ENCODE assay signal across 8 cellular contexts in the genomic region with DNA sequence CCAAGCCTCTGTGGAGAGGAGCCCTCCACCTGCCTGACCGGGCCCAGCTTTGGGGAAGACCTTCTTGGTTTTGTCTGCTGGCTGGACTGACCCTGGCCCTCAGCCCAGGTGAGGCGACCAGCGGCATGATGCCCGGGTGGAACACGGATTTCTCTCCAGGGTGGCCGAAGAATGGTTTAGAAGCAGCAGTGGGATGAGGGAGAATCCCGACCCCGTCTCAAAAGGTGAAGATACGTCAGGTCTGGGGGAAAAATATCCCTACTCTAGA. TPM values are rescaled to one million over a fixed set of nuclear protein-coding genes. Genes with fewer than 3 reads are reported as not detected.
DNase-seq lines count a peak whose midpoint lies in the region; ATAC-seq and TF ChIP-seq lines count a peak whose summit lies in the region.

No MANE protein-coding gene starts in this region.

- H3K9me3 Mint-ChIP-seq in activated naive CD4-positive, alpha-beta T cell treated with anti-CD3 and anti-CD28 coated beads for 36 hours, result peaks cover 1% of the 10 kb centered on the region

- H3K27me3 Mint-ChIP-seq in activated naive CD4-positive, alpha-beta T cell treated with anti-CD3 and anti-CD28 coated beads for 36 hours (ENCODE audit: low read depth), result no peaks in the 10 kb centered on the region

- TF ChIP-seq POLR2A in lower leg skin (IDR thresholded peaks at IDR 0.05), result no peak

- H3K36me3 ChIP-seq in ascending aorta, result no peaks in the 10 kb centered on the region
- H3K36me3 ChIP-seq in upper lobe of right lung, result no peaks in the 10 kb centered on the region

- no peak for DNase-seq in activated naive CD4-positive, alpha-beta T cell treated with anti-CD3 and anti-CD28 coated beads for 36 hours
- DNase-seq in activated naive CD4-positive, alpha-beta T cell treated with Interleukin-2 at 50 U/mL for 16 hours, result no peak
- DNase-seq in ascending aorta (ENCODE audit: low spot score in 2 of 2) (peak in 1 of 2 donors; percentile 66), lower leg skin (ENCODE audit: low spot score in 2 of 2) (no peak), upper lobe of right lung (no peak), NCI-H187 (lab: John Stamatoyannopoulos, UW) (no peak), NCI-H2227 treated with DMSO at 0.1 percent for 48 hours (lab: John Stamatoyannopoulos, UW) (no peak), NCI-H526 (lab: John Stamatoyannopoulos, UW) (no peak)

- no peaks in the 10 kb centered on the region for H3K9me3 ChIP-seq in ascending aorta
- H3K9me3 ChIP-seq in upper lobe of right lung, result no peaks in the 10 kb centered on the region

- H3K4me3 ChIP-seq in ascending aorta (peak overlapping the region; percentile 67 to 83), lower leg skin (ENCODE audit: low read depth, poor library complexity, severe bottlenecking) (peak overlapping the region; percentile 83), upper lobe of right lung (peak overlapping the region; percentile 86)

- peaks cover 18% of the 10 kb centered on the region for H3K4me1 Mint-ChIP-seq in activated naive CD4-positive, alpha-beta T cell treated with anti-CD3 and anti-CD28 coated beads for 36 hours (ENCODE audit: low read depth)

- TF ChIP-seq CTCF in ascending aorta (IDR thresholded peaks at IDR 0.05), result no peak
- TF ChIP-seq CTCF in lower leg skin (IDR thresholded peaks at IDR 0.05), result no peak
- TF ChIP-seq CTCF in upper lobe of right lung (IDR thresholded peaks at IDR 0.05), result no peak

- no peak for ATAC-seq in upper lobe of right lung

- H3K27me3 ChIP-seq in ascending aorta (no peaks in the 10 kb centered on the region), upper lobe of right lung (no peaks in the 10 kb centered on the region)

- peak overlapping the region; percentile 94 to 96 for H3K27ac ChIP-seq in ascending aorta
- H3K27ac ChIP-seq in upper lobe of right lung, result peak overlapping the region; percentile 91

- H3K4me1 ChIP-seq in ascending aorta, result peaks cover 10 to 21% of the 10 kb centered on the region in 2 donors
- peaks cover 21% of the 10 kb centered on the region for H3K4me1 ChIP-seq in upper lobe of right lung

- peaks cover 7% of the 10 kb centered on the region for H3K36me3 Mint-ChIP-seq in activated naive CD4-positive, alpha-beta T cell treated with anti-CD3 and anti-CD28 coated beads for 36 hours (ENCODE audit: low read depth)

- peak overlapping the region; percentile 92 for H3K4me3 Mint-ChIP-seq in activated naive CD4-positive, alpha-beta T cell treated with anti-CD3 and anti-CD28 coated beads for 36 hours

- 10% methylated on average over 9 of the region's 9 CpGs for WGBS in lower leg skin, 2 donors

- CTCF ChIA-PET in activated naive CD4-positive, alpha-beta T cell treated with anti-CD3 and anti-CD28 coated beads for 36 hours (lab: Charles Lee), result interaction anchor here (1.1 kb wide), 1 partner anchor 16 kb away, joined by 3 read pairs; a partner anchor contains a TSS

- H3K27ac Mint-ChIP-seq in activated naive CD4-positive, alpha-beta T cell treated with anti-CD3 and anti-CD28 coated beads for 36 hours, result peak overlapping the region; percentile 82

- intact Hi-C loops in activated naive CD4-positive, alpha-beta T cell treated with anti-CD3 and anti-CD28 coated beads for 36 hours (cut with micrococcal nuclease), result no loop called here
- intact Hi-C loops in ascending aorta (cut with DNase I), result no loop called here
- intact Hi-C loops in lower leg skin (cut with DNase I; ENCODE audit: low total_unique reads), result no loop called here
- intact Hi-C loops in upper lobe of right lung (cut with DNase I), result no loop called here

RNA-seq across cellular contexts. Expression of a gene that starts 15.7 kb away (rescaled TPM):
- 1 to 10 TPM; 1.3 to 1.6 TPM for total RNA-seq in activated naive CD4-positive, alpha-beta T cell treated with anti-CD3 and anti-CD28 coated beads for 36 hours
- 23.5 TPM for total RNA-seq in ascending aorta
- total RNA-seq in lower leg skin, result 10 to 100 TPM in 2 of 4 donors, 1 to 10 TPM in 2; 1.6 to 11.9 (median 8.6) TPM
- total RNA-seq in upper lobe of right lung, result 12.3 TPM

RNA-seq across cellular contexts. Expression of a gene that starts 21.1 kb away (rescaled TPM):
- total RNA-seq in activated naive CD4-positive, alpha-beta T cell treated with anti-CD3 and anti-CD28 coated beads for 36 hours, result 100 to 1,000 TPM; 114 to 115 TPM
- 112 TPM for total RNA-seq in ascending aorta
- total RNA-seq in lower leg skin, result 10 to 100 TPM; 51.9 to 91.0 (median 88.7) TPM
- total RNA-seq in upper lobe of right lung, result 174 TPM

RNA-seq across cellular contexts. Expression of a gene that starts 48.5 kb away (rescaled TPM):
- 1 to 10 TPM; 3.3 TPM for total RNA-seq in activated naive CD4-positive, alpha-beta T cell treated with anti-CD3 and anti-CD28 coated beads for 36 hours
- total RNA-seq in ascending aorta (39.1 TPM), lower leg skin (10 to 100 TPM; 41.8 to 80.8 (median 58.5) TPM), upper lobe of right lung (30.3 TPM)
